In genomic region chr1:174953170-174953569, GRCh38 we compare ENCODE assay signal across 13 cellular contexts. TPM values are rescaled to one million over a fixed set of nuclear protein-coding genes. Genes with fewer than 3 reads are reported as not detected.
DNase-seq lines count a peak whose midpoint lies in the region; ATAC-seq, FAIRE-seq and TF ChIP-seq lines count a peak whose summit lies in the region.
"Had no signal": no experiment of that assay in that cellular context is flagged by ENCODE, and none has a peak within 500 bp of the region (broad histone marks: within the 10 kb centered on the region; RNA-seq: fewer than 3 reads in every experiment).

No MANE protein-coding gene starts in this region.

- H3K79me2 ChIP-seq in K562 (ENCODE audit: control insufficient read depth, insufficient read depth, low read length) = no peaks in the 10 kb centered on the region
- H3K79me2 ChIP-seq in GM23248 (ENCODE audit: insufficient read depth) = no peaks in the 10 kb centered on the region

- in situ Hi-C loops in K562 (cut with MboI) = no loop called here
- in situ Hi-C loops in GM23248 (cut with MboI) = no loop called here

- no peaks in the 10 kb centered on the region for H3K9me2 ChIP-seq in GM23248 (ENCODE audit: insufficient read depth)

- H3K4me3 Mint-ChIP-seq in CD4-positive, CD25-positive, alpha-beta regulatory T cell = no peak overlapping the region
- H3K4me3 Mint-ChIP-seq in activated CD4-positive, alpha-beta T cell treated with anti-CD3 and anti-CD28 coated beads, Interleukin-2, amount 10 ng/mL, durations not matched to agents 24 days and 14 days = no peak overlapping the region

- no peak for DNase-seq in CD4-positive, CD25-positive, alpha-beta regulatory T cell
- DNase-seq in K562 (ENCODE audit: extremely low read depth in 1 of 4, low spot score in 3 of 4) = no peak
- no peak for DNase-seq in AG20443 (ENCODE audit: low spot score)
- DNase-seq in GM23248 = no peak
- no peak for DNase-seq in activated CD4-positive, alpha-beta T cell treated with anti-CD3 and anti-CD28 coated beads, Interleukin-2, amount 10 ng/mL, durations not matched to agents 24 days and 14 days
- no peak for DNase-seq in ureter (ENCODE audit: low spot score)
- DNase-seq: activated CD4-positive, alpha-beta T cell treated with anti-CD3 and anti-CD28 coated beads, Interleukin-2, amount 50 U/mL, for 4 hours; amniotic stem cell; hypothalamus; IMR-90; SIG-M5 had no signal

- H4K20me1 ChIP-seq in K562 (replicated peaks; ENCODE audit: control insufficient read depth, insufficient read depth, low read length) (no peaks in the 10 kb centered on the region), GM23248 (ENCODE audit: insufficient read depth) (no peaks in the 10 kb centered on the region)

- no TSS peak for BruUV-seq in K562 (replicated peaks; lab: Mats Ljungman, UMichigan)

- H3K36me3 Mint-ChIP-seq in CD4-positive, CD25-positive, alpha-beta regulatory T cell = peaks cover 6% of the 10 kb centered on the region
- H3K36me3 Mint-ChIP-seq in activated CD4-positive, alpha-beta T cell treated with anti-CD3 and anti-CD28 coated beads, Interleukin-2, amount 10 ng/mL, durations not matched to agents 24 days and 14 days (ENCODE audit: low read depth) = peaks cover 4% of the 10 kb centered on the region

- no peak overlapping the region for H3K27ac ChIP-seq in CD4-positive, CD25-positive, alpha-beta regulatory T cell (ENCODE audit: insufficient read depth, low read length, poor library complexity, severe bottlenecking)
- H3K27ac ChIP-seq in K562 (ENCODE audit: extremely low read depth, low read depth, low read length) (no peak overlapping the region), GM23248 (no peak overlapping the region)

- no peaks in the 10 kb centered on the region for H3K9me3 ChIP-seq in CD4-positive, CD25-positive, alpha-beta regulatory T cell (ENCODE audit: control insufficient read depth in 2 of 2, low read length in 2 of 2)
- no peaks in the 10 kb centered on the region for H3K9me3 ChIP-seq in K562 (replicated peaks; ENCODE audit: control insufficient read depth, insufficient read depth, low read depth, low read length)
- H3K9me3 ChIP-seq in GM23248 (ENCODE audit: low read depth) = no peaks in the 10 kb centered on the region

- WGBS in K562 (ENCODE audit: insufficient coverage, low coverage, missing lambda C conversion rate) = 70% methylated on average over 3 of the region's 3 CpGs
- WGBS in GM23248 (ENCODE audit: low coverage in 1 of 2, low lambda C conversion rate in 2 of 2, missing lambda C conversion rate in 2 of 2), 2 experiments = 83 to 88% methylated on average over 3 of the region's 3 CpGs

- no peak for ATAC-seq in CD4-positive, CD25-positive, alpha-beta regulatory T cell (ENCODE audit: low read depth in 2 of 2)
- ATAC-seq in GM19397 (IDR thresholded peaks at IDR 0.05; ENCODE audit: unreplicated experiment) (peak; percentile 33), HG03095 (IDR thresholded peaks at IDR 0.05; ENCODE audit: unreplicated experiment) (peak; percentile 46), K562 (no peak)

- no peak for TF ChIP-seq CTCF in K562 (IDR thresholded peaks at IDR 0.05 in 2 of 3, conservative IDR thresholded peaks at IDR 0.05 in 1 of 3; ENCODE audit: insufficient read depth in 2 of 3, low read depth in 1 of 3, low read length in 3 of 3)

- H3K9me1 ChIP-seq in K562 (ENCODE audit: control insufficient read depth, insufficient read depth, low read length) = no peaks in the 10 kb centered on the region

- peak overlapping the region; percentile 1 to 68 (median 61) for H3K27ac Mint-ChIP-seq in CD4-positive, CD25-positive, alpha-beta regulatory T cell
- H3K27ac Mint-ChIP-seq in activated CD4-positive, alpha-beta T cell treated with anti-CD3 and anti-CD28 coated beads, Interleukin-2, amount 10 ng/mL, durations not matched to agents 24 days and 14 days = no peak overlapping the region

- no peaks in the 10 kb centered on the region for H3K27me3 Mint-ChIP-seq in CD4-positive, CD25-positive, alpha-beta regulatory T cell
- no peaks in the 10 kb centered on the region for H3K27me3 Mint-ChIP-seq in activated CD4-positive, alpha-beta T cell treated with anti-CD3 and anti-CD28 coated beads, Interleukin-2, amount 10 ng/mL, durations not matched to agents 24 days and 14 days

- CTCF ChIA-PET in K562 (lab: Yijun Ruan, JAX; ENCODE audit: low intra/inter-chr PET ratio) = no interaction called here

- peaks cover 4% of the 10 kb centered on the region for H3K4me1 ChIP-seq in CD4-positive, CD25-positive, alpha-beta regulatory T cell (ENCODE audit: control insufficient read depth, insufficient read depth, low read length, poor library complexity, severe bottlenecking)
- peaks cover 0 to 20% of the 10 kb centered on the region in 2 experiments; a peak in 3 of 5 replicates for H3K4me1 ChIP-seq in K562 (replicated peaks in 1 of 2; ENCODE audit: control insufficient read depth in 2 of 2, insufficient read depth in 2 of 2, low read length in 2 of 2)
- no peaks in the 10 kb centered on the region for H3K4me1 ChIP-seq in GM23248 (ENCODE audit: insufficient read depth)

- TF ChIP-seq EP300 in K562 (IDR thresholded peaks at IDR 0.05; ENCODE audit: low read length) = no peak

- FAIRE-seq in K562 (lab: Jason Lieb, UNC) = no peak

- no peaks in the 10 kb centered on the region for H3K27me3 ChIP-seq in CD4-positive, CD25-positive, alpha-beta regulatory T cell (ENCODE audit: control insufficient read depth, insufficient read depth, low read length)
- H3K27me3 ChIP-seq in K562 (ENCODE audit: control insufficient read depth in 2 of 2, insufficient read depth in 2 of 2, low read length in 2 of 2) (no peaks in the 10 kb centered on the region), GM23248 (replicated peaks; ENCODE audit: insufficient read depth) (no peaks in the 10 kb centered on the region)

- no peak overlapping the region for H3K4me3 ChIP-seq in CD4-positive, CD25-positive, alpha-beta regulatory T cell (ENCODE audit: low read depth, low read length)
- no peak overlapping the region for H3K4me3 ChIP-seq in K562
- H3K4me3 ChIP-seq in GM23248 = no peak overlapping the region

- peaks cover 17 to 38% (median 24%) of the 10 kb centered on the region in 4 donors for H3K4me1 Mint-ChIP-seq in CD4-positive, CD25-positive, alpha-beta regulatory T cell
- H3K4me1 Mint-ChIP-seq in activated CD4-positive, alpha-beta T cell treated with anti-CD3 and anti-CD28 coated beads, Interleukin-2, amount 10 ng/mL, durations not matched to agents 24 days and 14 days = peaks cover 17% of the 10 kb centered on the region

- no peaks in the 10 kb centered on the region for H3K9me3 Mint-ChIP-seq in CD4-positive, CD25-positive, alpha-beta regulatory T cell
- H3K9me3 Mint-ChIP-seq in activated CD4-positive, alpha-beta T cell treated with anti-CD3 and anti-CD28 coated beads, Interleukin-2, amount 10 ng/mL, durations not matched to agents 24 days and 14 days = no peaks in the 10 kb centered on the region

- H2AFZ ChIP-seq in K562 (ENCODE audit: low read depth, low read length) = no peak overlapping the region
- H2AFZ ChIP-seq in GM23248 = no peak overlapping the region

- no peaks in the 10 kb centered on the region for H3K36me3 ChIP-seq in CD4-positive, CD25-positive, alpha-beta regulatory T cell (ENCODE audit: control insufficient read depth, insufficient read depth, low read length)
- H3K36me3 ChIP-seq in K562 (ENCODE audit: control insufficient read depth, insufficient read depth, low read length) (no peaks in the 10 kb centered on the region), GM23248 (ENCODE audit: low read depth) (no peaks in the 10 kb centered on the region)

- H3F3A ChIP-seq in GM23248 (ENCODE audit: insufficient read depth) = no peaks in the 10 kb centered on the region

- no peak overlapping the region for H3K9ac ChIP-seq in K562 (ENCODE audit: insufficient read depth in 1 of 2, low read depth in 2 of 2, low read length in 2 of 2)
- H3K9ac ChIP-seq in GM23248 = no peak overlapping the region

- no peak for TF ChIP-seq RAD21 in K562 (CRISPR knock-in tag; conservative IDR thresholded peaks at IDR 0.05 in 1 of 2, IDR thresholded peaks at IDR 0.05 in 1 of 2)

- TF ChIP-seq POLR2A in K562 (conservative IDR thresholded peaks at IDR 0.05) = no peak

- POLR2A ChIA-PET in K562 (lab: Yijun Ruan, JAX) = interaction anchor here (1.1 to 2.7 kb wide), 2 partner anchors 9 to 11 kb away, joined by 3 to 12 read pairs; no protein-coding TSS in a partner anchor

- intact Hi-C loops in K562 (cut with micrococcal nuclease) = no loop called here
- intact Hi-C loops in activated CD4-positive, alpha-beta T cell treated with anti-CD3 and anti-CD28 coated beads, Interleukin-2, amount 10 ng/mL, durations not matched to agents 24 days and 14 days (cut with micrococcal nuclease) = no loop called here

- H3K4me2 ChIP-seq in K562 (ENCODE audit: insufficient read depth, low read length) (no peak overlapping the region), GM23248 (ENCODE audit: unreplicated experiment) (no peak overlapping the region)

RNA-seq across cellular contexts. Expression of gene CACYBP, which starts 46.6 kb away (rescaled TPM):
- total RNA-seq in CD4-positive, CD25-positive, alpha-beta regulatory T cell = 88.1 TPM
- polyA plus RNA-seq in CD4-positive, CD25-positive, alpha-beta regulatory T cell = 100 to 1,000 TPM; 153 to 217 (median 186) TPM
- 23.3 and 112 TPM in 2 replicates for total RNA-seq in K562 (2011; cell fraction: chromatin; rRNA removed; ENCODE audit: low replicate concordance)
- 24.3 and 27.0 TPM in 2 replicates for total RNA-seq in K562 (2011; cell fraction: nucleolus; rRNA removed)
- 34.6 and 38.8 TPM in 2 replicates for total RNA-seq in K562 (2011; cell fraction: nucleoplasm; rRNA removed)
- total RNA-seq in K562 (2014; rRNA removed) = 696 and 1,428 TPM in 2 replicates
- 461 and 476 TPM in 2 replicates for total RNA-seq in K562 (2014; rRNA removed; fragmentation: Illumina TruSeq; extraction: Trizol)
- 488 and 504 TPM in 2 replicates for total RNA-seq in K562 (2015; rRNA removed; fragmentation: Illumina TruSeq; extraction: Trizol)
- 337 and 346 TPM in 2 replicates for total RNA-seq in K562 (2021)
- polyA plus RNA-seq in K562 (2011; rRNA removed) = 96.9 and 147 TPM in 2 replicates
- polyA plus RNA-seq in K562 (2011; cell fraction: cytosol; rRNA removed) = 33.9 and 55.7 TPM in 2 replicates
- 25.6 and 30.5 TPM in 2 replicates for polyA plus RNA-seq in K562 (2011; cell fraction: nucleus; rRNA removed)
- polyA plus RNA-seq in K562 (2012) = 217 and 328 TPM in 2 replicates
- 455 and 517 TPM in 2 replicates for polyA plus RNA-seq in K562 (2014; fragmentation: Illumina TruSeq; extraction: Trizol)
- polyA plus RNA-seq in K562 (2014; fragmentation: Nextera tagmentation; extraction: Ambion mirVana) = 100 to 1,000 TPM; 468 to 510 TPM
- polyA plus RNA-seq in K562 (2014; rRNA removed) = 1,244 and 1,576 TPM in 2 replicates
- polyA minus RNA-seq in K562 (2011; rRNA and poly(A)+ RNA removed) = 106 and 118 TPM in 2 replicates
- polyA minus RNA-seq in K562 (2011; cell fraction: cytosol; rRNA and poly(A)+ RNA removed) = 54.5 and 56.8 TPM in 2 replicates
- 30.0 and 70.6 TPM in 2 replicates for polyA minus RNA-seq in K562 (2011; cell fraction: nucleus; rRNA and poly(A)+ RNA removed)
- total RNA-seq in GM23248 (2014; rRNA removed; shearing (Covaris generic)) = 71.3 and 84.8 TPM in 2 replicates
- polyA plus RNA-seq in GM23248 (2016; fragmentation: Nextera tagmentation; extraction: Ambion mirVana) = 165 and 195 TPM in 2 replicates
- total RNA-seq in activated CD4-positive, alpha-beta T cell treated with anti-CD3 and anti-CD28 coated beads, Interleukin-2, amount 10 ng/mL, durations not matched to agents 24 days and 14 days = 385 and 389 TPM in 2 replicates
- 54.1 TPM for total RNA-seq in ureter

Comparison
In these comparisons a context has a peak if more than half of its experiments do, and no peak if none do; other contexts are left out.
1. ATAC-seq: peak in GM19397 (single experiment) and HG03095 (single experiment); none in CD4-positive, CD25-positive, alpha-beta regulatory T cell (0 of 2) and K562 (single experiment).